1 cellular context compared by ENCODE assay signal in the genomic region with DNA sequence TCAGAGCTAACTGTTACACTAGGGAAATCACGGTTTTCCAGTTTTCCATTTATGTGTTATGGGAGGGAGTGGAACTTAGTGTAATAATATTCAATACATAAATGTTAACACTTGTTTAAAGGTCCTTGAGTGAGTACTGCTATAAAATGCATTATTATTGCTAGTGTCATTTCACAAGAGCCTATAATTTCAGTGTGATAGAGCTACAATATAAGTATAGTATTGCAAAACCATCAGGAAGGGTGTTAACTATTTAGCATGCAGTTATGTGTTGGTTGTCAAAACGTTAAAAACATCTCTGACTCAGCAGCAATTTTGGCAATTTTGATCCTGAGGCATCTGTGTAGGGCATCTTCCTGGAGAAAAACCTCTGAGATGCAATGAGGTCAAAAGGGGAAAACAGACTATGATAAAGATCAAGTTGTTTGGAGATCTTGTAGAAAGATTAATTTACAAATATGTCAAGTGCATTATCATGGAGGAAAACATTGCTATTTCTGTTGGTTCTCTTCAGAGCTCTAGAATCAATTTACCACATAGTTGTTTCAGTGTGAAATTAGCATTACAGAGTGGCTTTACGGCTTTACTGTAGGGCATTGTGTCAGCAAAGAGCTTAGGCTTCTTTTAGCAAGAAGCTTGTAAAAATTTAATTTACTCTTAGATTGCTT.
TF ChIP-seq lines count a peak whose summit lies in the region.

No MANE protein-coding gene starts in this region.

TF ChIP-seq in H1, 55 proteins besides CTCF, POLR2A, EP300 and RAD21:
- no peak for TF ChIP-seq CHD1 (IDR thresholded peaks at IDR 0.05; ENCODE audit: low read depth, low read length)
- no peak for TF ChIP-seq MAFK (IDR thresholded peaks at IDR 0.05; ENCODE audit: low read depth, low read length)
- TF ChIP-seq, protein P1, sequence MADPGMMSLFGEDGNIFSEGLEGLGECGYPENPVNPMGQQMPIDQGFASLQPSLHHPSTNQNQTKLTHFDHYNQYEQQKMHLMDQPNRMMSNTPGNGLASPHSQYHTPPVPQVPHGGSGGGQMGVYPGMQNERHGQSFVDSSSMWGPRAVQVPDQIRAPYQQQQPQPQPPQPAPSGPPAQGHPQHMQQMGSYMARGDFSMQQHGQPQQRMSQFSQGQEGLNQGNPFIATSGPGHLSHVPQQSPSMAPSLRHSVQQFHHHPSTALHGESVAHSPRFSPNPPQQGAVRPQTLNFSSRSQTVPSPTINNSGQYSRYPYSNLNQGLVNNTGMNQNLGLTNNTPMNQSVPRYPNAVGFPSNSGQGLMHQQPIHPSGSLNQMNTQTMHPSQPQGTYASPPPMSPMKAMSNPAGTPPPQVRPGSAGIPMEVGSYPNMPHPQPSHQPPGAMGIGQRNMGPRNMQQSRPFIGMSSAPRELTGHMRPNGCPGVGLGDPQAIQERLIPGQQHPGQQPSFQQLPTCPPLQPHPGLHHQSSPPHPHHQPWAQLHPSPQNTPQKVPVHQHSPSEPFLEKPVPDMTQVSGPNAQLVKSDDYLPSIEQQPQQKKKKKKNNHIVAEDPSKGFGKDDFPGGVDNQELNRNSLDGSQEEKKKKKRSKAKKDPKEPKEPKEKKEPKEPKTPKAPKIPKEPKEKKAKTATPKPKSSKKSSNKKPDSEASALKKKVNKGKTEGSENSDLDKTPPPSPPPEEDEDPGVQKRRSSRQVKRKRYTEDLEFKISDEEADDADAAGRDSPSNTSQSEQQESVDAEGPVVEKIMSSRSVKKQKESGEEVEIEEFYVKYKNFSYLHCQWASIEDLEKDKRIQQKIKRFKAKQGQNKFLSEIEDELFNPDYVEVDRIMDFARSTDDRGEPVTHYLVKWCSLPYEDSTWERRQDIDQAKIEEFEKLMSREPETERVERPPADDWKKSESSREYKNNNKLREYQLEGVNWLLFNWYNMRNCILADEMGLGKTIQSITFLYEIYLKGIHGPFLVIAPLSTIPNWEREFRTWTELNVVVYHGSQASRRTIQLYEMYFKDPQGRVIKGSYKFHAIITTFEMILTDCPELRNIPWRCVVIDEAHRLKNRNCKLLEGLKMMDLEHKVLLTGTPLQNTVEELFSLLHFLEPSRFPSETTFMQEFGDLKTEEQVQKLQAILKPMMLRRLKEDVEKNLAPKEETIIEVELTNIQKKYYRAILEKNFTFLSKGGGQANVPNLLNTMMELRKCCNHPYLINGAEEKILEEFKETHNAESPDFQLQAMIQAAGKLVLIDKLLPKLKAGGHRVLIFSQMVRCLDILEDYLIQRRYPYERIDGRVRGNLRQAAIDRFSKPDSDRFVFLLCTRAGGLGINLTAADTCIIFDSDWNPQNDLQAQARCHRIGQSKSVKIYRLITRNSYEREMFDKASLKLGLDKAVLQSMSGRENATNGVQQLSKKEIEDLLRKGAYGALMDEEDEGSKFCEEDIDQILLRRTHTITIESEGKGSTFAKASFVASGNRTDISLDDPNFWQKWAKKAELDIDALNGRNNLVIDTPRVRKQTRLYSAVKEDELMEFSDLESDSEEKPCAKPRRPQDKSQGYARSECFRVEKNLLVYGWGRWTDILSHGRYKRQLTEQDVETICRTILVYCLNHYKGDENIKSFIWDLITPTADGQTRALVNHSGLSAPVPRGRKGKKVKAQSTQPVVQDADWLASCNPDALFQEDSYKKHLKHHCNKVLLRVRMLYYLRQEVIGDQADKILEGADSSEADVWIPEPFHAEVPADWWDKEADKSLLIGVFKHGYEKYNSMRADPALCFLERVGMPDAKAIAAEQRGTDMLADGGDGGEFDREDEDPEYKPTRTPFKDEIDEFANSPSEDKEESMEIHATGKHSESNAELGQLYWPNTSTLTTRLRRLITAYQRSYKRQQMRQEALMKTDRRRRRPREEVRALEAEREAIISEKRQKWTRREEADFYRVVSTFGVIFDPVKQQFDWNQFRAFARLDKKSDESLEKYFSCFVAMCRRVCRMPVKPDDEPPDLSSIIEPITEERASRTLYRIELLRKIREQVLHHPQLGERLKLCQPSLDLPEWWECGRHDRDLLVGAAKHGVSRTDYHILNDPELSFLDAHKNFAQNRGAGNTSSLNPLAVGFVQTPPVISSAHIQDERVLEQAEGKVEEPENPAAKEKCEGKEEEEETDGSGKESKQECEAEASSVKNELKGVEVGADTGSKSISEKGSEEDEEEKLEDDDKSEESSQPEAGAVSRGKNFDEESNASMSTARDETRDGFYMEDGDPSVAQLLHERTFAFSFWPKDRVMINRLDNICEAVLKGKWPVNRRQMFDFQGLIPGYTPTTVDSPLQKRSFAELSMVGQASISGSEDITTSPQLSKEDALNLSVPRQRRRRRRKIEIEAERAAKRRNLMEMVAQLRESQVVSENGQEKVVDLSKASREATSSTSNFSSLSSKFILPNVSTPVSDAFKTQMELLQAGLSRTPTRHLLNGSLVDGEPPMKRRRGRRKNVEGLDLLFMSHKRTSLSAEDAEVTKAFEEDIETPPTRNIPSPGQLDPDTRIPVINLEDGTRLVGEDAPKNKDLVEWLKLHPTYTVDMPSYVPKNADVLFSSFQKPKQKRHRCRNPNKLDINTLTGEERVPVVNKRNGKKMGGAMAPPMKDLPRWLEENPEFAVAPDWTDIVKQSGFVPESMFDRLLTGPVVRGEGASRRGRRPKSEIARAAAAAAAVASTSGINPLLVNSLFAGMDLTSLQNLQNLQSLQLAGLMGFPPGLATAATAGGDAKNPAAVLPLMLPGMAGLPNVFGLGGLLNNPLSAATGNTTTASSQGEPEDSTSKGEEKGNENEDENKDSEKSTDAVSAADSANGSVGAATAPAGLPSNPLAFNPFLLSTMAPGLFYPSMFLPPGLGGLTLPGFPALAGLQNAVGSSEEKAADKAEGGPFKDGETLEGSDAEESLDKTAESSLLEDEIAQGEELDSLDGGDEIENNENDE (IDR thresholded peaks at IDR 0.05; ENCODE audit: insufficient replicate concordance, low read length), result peak; percentile 79
